Comparison of ENCODE assay signal across 12 cellular contexts in the genomic region with DNA sequence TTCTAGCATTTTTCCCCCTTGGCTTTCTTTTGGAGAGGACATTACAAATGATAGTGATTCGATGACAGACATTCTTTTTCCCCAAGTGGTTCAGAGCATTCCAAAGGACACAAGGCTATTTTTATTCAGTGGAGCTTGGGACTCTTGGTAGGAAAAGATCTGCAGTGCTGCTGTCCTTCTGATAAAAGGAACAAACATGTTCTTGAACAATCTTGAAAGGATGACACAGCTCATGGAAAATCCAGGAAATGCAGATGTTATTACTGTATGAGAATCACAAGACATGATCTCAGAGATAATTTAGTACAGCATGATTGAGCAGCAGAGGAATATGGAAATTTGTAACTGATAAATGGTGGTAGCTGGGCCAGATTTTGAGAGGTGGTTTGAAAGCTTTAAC.
DNase-seq lines count a peak whose midpoint lies in the region; FAIRE-seq and TF ChIP-seq lines count a peak whose summit lies in the region.
"Had no signal": no experiment of that assay in that cellular context is flagged by ENCODE, and none has a peak within 500 bp of the region (broad histone marks: within the 10 kb centered on the region; RNA-seq: fewer than 3 reads in every experiment).

No MANE protein-coding gene starts in this region.

- H3K36me3 ChIP-seq in bronchial epithelial cell (ENCODE audit: control insufficient read depth, insufficient read depth, low read length) (no peaks in the 10 kb centered on the region), tibial nerve (no peaks in the 10 kb centered on the region), PC-9 (ENCODE audit: low read depth) (no peaks in the 10 kb centered on the region)

- POLR2A ChIA-PET in PC-9 (lab: Charles Lee; ENCODE audit: unreplicated experiment), result interaction anchor here (0.6 kb wide), 1 partner anchor 227 kb away, joined by 3 read pairs; no protein-coding TSS in a partner anchor

- TF ChIP-seq CTCF in bronchial epithelial cell (IDR thresholded peaks at IDR 0.05; ENCODE audit: insufficient read depth, low read length, severe bottlenecking), result no peak
- no peak for TF ChIP-seq CTCF in tibial nerve (IDR thresholded peaks at IDR 0.05)
- no peak for TF ChIP-seq CTCF in PC-9 (conservative IDR thresholded peaks at IDR 0.05)

- no peak overlapping the region for H3K4me3 Mint-ChIP-seq in T-helper 2 cell treated with Interferon-gamma antibody and Interleukin-4, amounts not matched to agents 5 μg/mL and 100 μg/mL, for 36 hours
- H3K4me3 Mint-ChIP-seq: memory B cell had no signal

- H3K27me3 Mint-ChIP-seq in T-helper 2 cell treated with Interferon-gamma antibody and Interleukin-4, amounts not matched to agents 5 μg/mL and 100 μg/mL, for 36 hours (ENCODE audit: low read depth), result no peaks in the 10 kb centered on the region

- H3K36me3 Mint-ChIP-seq in T-helper 2 cell treated with Interferon-gamma antibody and Interleukin-4, amounts not matched to agents 5 μg/mL and 100 μg/mL, for 36 hours (ENCODE audit: low read depth), result no peaks in the 10 kb centered on the region
- H3K36me3 Mint-ChIP-seq: memory B cell had no signal

- no peak for DNase-seq in T-helper 2 cell treated with Interferon-gamma antibody and Interleukin-4, amounts not matched to agents 5 μg/mL and 100 μg/mL, for 36 hours (ENCODE audit: low spot score)
- DNase-seq in T-helper 2 cell (no peak), bronchial epithelial cell (ENCODE audit: low read depth) (peak; percentile 74), iris pigment epithelial cell (ENCODE audit: low read depth) (peak; percentile 79), tibial nerve (ENCODE audit: low spot score in 2 of 2) (no peak), PC-9 (no peak), DMS79 (lab: John Stamatoyannopoulos, UW) (no peak)
- no peak for DNase-seq in stimulated activated naive CD4-positive, alpha-beta T cell (lab: John Stamatoyannopoulos, UW)
- DNase-seq: effector CD8-positive, alpha-beta T cell; stimulated activated CD4-positive, alpha-beta T cell treated with anti-CD3 and anti-CD28 coated beads, Interleukin-4, amount 100 ng/mL, for 24 hours had no signal

- TF ChIP-seq POLR2A in tibial nerve (IDR thresholded peaks at IDR 0.05), result no peak

- peaks cover 0 to 37% (median 13%) of the 10 kb centered on the region in 4 donors for H3K4me1 ChIP-seq in tibial nerve
- peaks cover 7% of the 10 kb centered on the region; the same call in 1 of the 2 replicates for H3K4me1 ChIP-seq in PC-9 (replicated peaks; ENCODE audit: insufficient read depth)

- no peak for FAIRE-seq in bronchial epithelial cell (lab: Jason Lieb, UNC)

- peak overlapping the region; percentile 13 for H3K27ac Mint-ChIP-seq in T-helper 2 cell treated with Interferon-gamma antibody and Interleukin-4, amounts not matched to agents 5 μg/mL and 100 μg/mL, for 36 hours
- H3K27ac Mint-ChIP-seq: memory B cell had no signal

- H3K9me3 Mint-ChIP-seq in T-helper 2 cell treated with Interferon-gamma antibody and Interleukin-4, amounts not matched to agents 5 μg/mL and 100 μg/mL, for 36 hours, result no peaks in the 10 kb centered on the region
- H3K9me3 Mint-ChIP-seq: memory B cell had no signal

- H3K4me2 ChIP-seq in PC-9, result no peak overlapping the region

- H2AFZ ChIP-seq in PC-9, result no peak overlapping the region

- H3K4me3 ChIP-seq in bronchial epithelial cell (ENCODE audit: low read depth, low read length) (no peak overlapping the region), tibial nerve (no peak overlapping the region), PC-9 (no peak overlapping the region)

- H3K27me3 ChIP-seq in bronchial epithelial cell (ENCODE audit: control insufficient read depth, insufficient read depth, low read length), result no peaks in the 10 kb centered on the region
- H3K27me3 ChIP-seq in tibial nerve, result no peaks in the 10 kb centered on the region
- H3K27me3 ChIP-seq in PC-9 (ENCODE audit: insufficient read depth, low read depth), result no peaks in the 10 kb centered on the region

- no peaks in the 10 kb centered on the region for H4K20me1 ChIP-seq in PC-9 (ENCODE audit: insufficient read depth)

- TF ChIP-seq EP300 in tibial nerve (IDR thresholded peaks at IDR 0.05), result peak in 1 of 2 donors; percentile 44

- no peaks in the 10 kb centered on the region for H3K79me2 ChIP-seq in PC-9 (ENCODE audit: low read depth)

- H3K9me2 ChIP-seq in PC-9 (ENCODE audit: insufficient read depth), result no peaks in the 10 kb centered on the region

- CTCF ChIA-PET in PC-9 (lab: Charles Lee), result no interaction called here

- intact Hi-C loops in PC-9 (cut with micrococcal nuclease; ENCODE audit: unreplicated experiment), result loop anchor here (1.0 kb wide), 1 partner anchor 1135 kb away; a partner anchor contains a TSS

- H3K4me1 Mint-ChIP-seq in T-helper 2 cell treated with Interferon-gamma antibody and Interleukin-4, amounts not matched to agents 5 μg/mL and 100 μg/mL, for 36 hours (ENCODE audit: low read depth), result peaks cover 25% of the 10 kb centered on the region

- H3K9me3 ChIP-seq in tibial nerve (no peaks in the 10 kb centered on the region), PC-9 (ENCODE audit: insufficient read depth, low read depth) (peaks cover 5% of the 10 kb centered on the region)

- no peaks in the 10 kb centered on the region; the same call in 1 of the 2 replicates for H3F3A ChIP-seq in PC-9 (ENCODE audit: insufficient read depth, low read depth)

- no TSS peak for BruUV-seq in PC-9 (replicated peaks; lab: Mats Ljungman, UMichigan)

- H3K27ac ChIP-seq in tibial nerve (peak overlapping the region in 3 of 4 donors; percentile 59 to 86 (median 78)), PC-9 (no peak overlapping the region)
- H3K27ac ChIP-seq: 22Rv1 had no signal

- WGBS in tibial nerve, 2 donors, result 12 to 21% methylated on average over 1 of the region's 1 CpG

Comparison
In these comparisons a context has a peak if more than half of its experiments do, and no peak if none do; other contexts are left out.
1. DNase-seq: peak in bronchial epithelial cell (single experiment) and iris pigment epithelial cell (single experiment); none in T-helper 2 cell treated with Interferon-gamma antibody and Interleukin-4, amounts not matched to agents 5 μg/mL and 100 μg/mL, for 36 hours (single experiment), T-helper 2 cell (0 of 5), tibial nerve (0 of 2), stimulated activated naive CD4-positive, alpha-beta T cell (0 of 6), PC-9 (0 of 2) and DMS79 (single experiment).